Comparison of ENCODE assay signal across 13 cellular contexts in the genomic region with DNA sequence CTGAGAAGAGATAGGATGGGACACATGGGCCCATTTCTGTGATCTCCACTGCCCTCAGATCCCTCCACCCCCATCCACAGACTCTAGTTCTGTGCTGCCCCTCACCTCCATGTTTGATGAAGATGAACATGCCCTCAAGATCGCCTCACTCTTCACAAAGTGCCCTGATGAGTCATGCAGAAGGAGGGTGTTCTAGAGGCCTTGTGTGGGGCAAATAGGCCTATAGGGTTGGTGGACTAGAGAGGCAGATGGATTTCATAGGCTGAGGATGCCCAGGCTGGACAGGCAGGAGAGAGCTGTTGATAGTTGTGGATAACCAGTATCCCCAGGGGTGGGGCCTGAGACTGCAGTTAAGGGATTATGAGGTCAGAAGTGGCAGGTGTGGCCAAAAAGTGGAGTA. TPM values are rescaled to one million over a fixed set of nuclear protein-coding genes. Genes with fewer than 3 reads are reported as not detected.
DNase-seq lines count a peak whose midpoint lies in the region; ATAC-seq and TF ChIP-seq lines count a peak whose summit lies in the region.
"Had no signal": no experiment of that assay in that cellular context is flagged by ENCODE, and none has a peak within 500 bp of the region (broad histone marks: within the 10 kb centered on the region; RNA-seq: fewer than 3 reads in every experiment).

A gene (minus strand): TSS at position 314 of the 400 bp plus-strand sequence. CDS start 184 bp downstream, at position 130.

- H3K4me2 ChIP-seq in BLaER1 = peak within 1 kb of the TSS; percentile 86
- H3K4me2 ChIP-seq in DND-41 (ENCODE audit: insufficient read depth, low read length) = peak within 1 kb of the TSS; percentile 83

- H4K20me1 ChIP-seq in BLaER1 = no peaks in the 10 kb centered on the region; the same call in 1 of the 2 replicates
- no peaks in the 10 kb centered on the region for H4K20me1 ChIP-seq in DND-41 (ENCODE audit: insufficient read depth, low read length)

- H2AFZ ChIP-seq in DND-41 (ENCODE audit: low read depth, low read length) = no peak within 1 kb of the TSS

- peaks cover 59% of the 10 kb centered on the region for H3K4me1 Mint-ChIP-seq in memory B cell

- DNase-seq in DND-41 = peak; percentile 32
- DNase-seq in memory B cell (ENCODE audit: low spot score in 2 of 2) = no peak
- DNase-seq in superior temporal gyrus (ENCODE audit: extremely low spot score) = no peak
- DNase-seq: MG63, NCI-H69 had no signal

- H3K36me3 Mint-ChIP-seq in memory B cell = peaks cover 26% of the 10 kb centered on the region

- H3K9ac ChIP-seq in BLaER1 (peak within 1 kb of the TSS; percentile 76), DND-41 (ENCODE audit: low read depth, low read length) (peak within 1 kb of the TSS; percentile 91)

- H3K36me3 ChIP-seq in BLaER1 (no peaks in the 10 kb centered on the region; the same call in 1 of the 2 replicates), DND-41 (ENCODE audit: insufficient read depth, low read length) (peaks cover 35% of the 10 kb centered on the region)
- H3K36me3 ChIP-seq: breast epithelium, MG63 had no signal

- H3K4me3 Mint-ChIP-seq in memory B cell = peak within 1 kb of the TSS; percentile 4

- H3K9me3 ChIP-seq in BLaER1 (no peaks in the 10 kb centered on the region), DND-41 (ENCODE audit: insufficient read depth, low read length, severe bottlenecking) (no peaks in the 10 kb centered on the region)
- H3K9me3 ChIP-seq: breast epithelium, MG63 had no signal

- TF ChIP-seq CTCF in DND-41 (IDR thresholded peaks at IDR 0.05; ENCODE audit: borderline replicate concordance, extremely low read depth, low read length, poor library complexity, severe bottlenecking) = no peak

- H3K27me3 Mint-ChIP-seq in memory B cell = no peaks in the 10 kb centered on the region

- intact Hi-C loops in T-helper 2 cell treated with Interferon-gamma antibody and Interleukin-4, amounts not matched to agents 100 ng/mL and 5 ng/mL, for 36 hours (cut with micrococcal nuclease) = no loop called here

- peaks cover 70% of the 10 kb centered on the region for H3K79me2 ChIP-seq in DND-41 (ENCODE audit: insufficient read depth, low read length)

- peak within 1 kb of the TSS; percentile 67; the same call in 1 of the 2 replicates for H3K4me3 ChIP-seq in BLaER1
- H3K4me3 ChIP-seq in DND-41 (ENCODE audit: low read depth in 1 of 2, low read length in 2 of 2) = peak within 1 kb of the TSS in 1 of 2 experiments; percentile 93; a peak in 2 of 4 replicates
- H3K4me3 ChIP-seq: breast epithelium, MG63 had no signal

- H3K27ac Mint-ChIP-seq in memory B cell = peak within 1 kb of the TSS; percentile 77

- H3K4me1 ChIP-seq in BLaER1 = peaks cover 91% of the 10 kb centered on the region
- peaks cover 80% of the 10 kb centered on the region for H3K4me1 ChIP-seq in DND-41 (ENCODE audit: insufficient read depth, low read length)
- H3K4me1 ChIP-seq: breast epithelium had no signal

- H3K27ac ChIP-seq in BLaER1 (peak within 1 kb of the TSS; percentile 78), DND-41 (ENCODE audit: low read length) (peak within 1 kb of the TSS; percentile 100)
- H3K27ac ChIP-seq: breast epithelium had no signal

- no peak for ATAC-seq in DND-41 (ENCODE audit: insufficient read depth, low read depth)
- ATAC-seq in memory B cell (ENCODE audit: low read depth) = no peak
- no peak for ATAC-seq in GM21367 (IDR thresholded peaks at IDR 0.05; ENCODE audit: unreplicated experiment)
- no peak for ATAC-seq in HG03139 (IDR thresholded peaks at IDR 0.05; ENCODE audit: unreplicated experiment)
- ATAC-seq in GM21717 (IDR thresholded peaks at IDR 0.05; ENCODE audit: unreplicated experiment) = no peak
- ATAC-seq: SK-N-SH treated with all-trans-retinoic acid at 6 μM for 48 hours had no signal

- H3K9me3 Mint-ChIP-seq in memory B cell = no peaks in the 10 kb centered on the region

- H3K27me3 ChIP-seq in BLaER1 = peaks cover 84% of the 10 kb centered on the region
- no peaks in the 10 kb centered on the region for H3K27me3 ChIP-seq in DND-41 (ENCODE audit: insufficient read depth, low read length, poor library complexity)
- H3K27me3 ChIP-seq: MG63 had no signal

RNA-seq across cellular contexts. Expression of the gene that starts here (rescaled TPM):
- 21.1 and 24.6 TPM in 2 replicates for total RNA-seq in T-helper 2 cell treated with Interferon-gamma antibody and Interleukin-4, amounts not matched to agents 100 ng/mL and 5 ng/mL, for 36 hours
- total RNA-seq: breast epithelium, epithelial cell of proximal tubule had no signal
